8 cellular contexts compared by ENCODE assay signal in genomic region chr19:4229179-4229931, GRCh38. TPM values are rescaled to one million over a fixed set of nuclear protein-coding genes. Genes with fewer than 3 reads are reported as not detected.
DNase-seq lines count a peak whose midpoint lies in the region; ATAC-seq lines count a peak whose summit lies in the region.

Gene EBI3, plus strand, starts transcription at chr19:4229523. Its CDS starts 28 bp downstream, at chr19:4229551.

- DNase-seq in activated naive CD4-positive, alpha-beta T cell treated with Interleukin-2 at 50 U/mL for 16 hours: peak; percentile 68
- no peak for DNase-seq in activated naive CD4-positive, alpha-beta T cell (lab: John Stamatoyannopoulos, UW)
- peak; percentile 62 for DNase-seq in UCSD-AML1 (lab: John Stamatoyannopoulos, UW; ENCODE audit: unreplicated experiment)
- DNase-seq in glomerular endothelial cell (ENCODE audit: extremely low read depth, low read depth, low spot score): no peak
- DNase-seq in stimulated activated CD4-positive, alpha-beta T cell treated with anti-CD3 and anti-CD28 coated beads, Interleukin-1b, Interleukin-23, amount 100 ng/mL, for 48 hours: peak; percentile 72
- no peak for DNase-seq in NCI-H748 treated with DMSO at 0.1 percent for 48 hours (lab: John Stamatoyannopoulos, UW)
- no peak for DNase-seq in HuH-7.5 (ENCODE audit: low spot score)

- peak; percentile 55 for ATAC-seq in HG02884 (IDR thresholded peaks at IDR 0.05; ENCODE audit: unreplicated experiment)

RNA-seq across cellular contexts. Expression of gene EBI3, which starts in this region (rescaled TPM):
- total RNA-seq in glomerular endothelial cell: 9.0 and 14.2 TPM in 2 replicates

Comparison
In these comparisons a context has a peak if more than half of its experiments do, and no peak if none do; other contexts are left out.
1. DNase-seq: peak in activated naive CD4-positive, alpha-beta T cell treated with Interleukin-2 at 50 U/mL for 16 hours (single experiment), UCSD-AML1 (single experiment) and stimulated activated CD4-positive, alpha-beta T cell treated with anti-CD3 and anti-CD28 coated beads, Interleukin-1b, Interleukin-23, amount 100 ng/mL, for 48 hours (single experiment); none in activated naive CD4-positive, alpha-beta T cell (0 of 4), glomerular endothelial cell (single experiment), NCI-H748 treated with DMSO at 0.1 percent for 48 hours (single experiment) and HuH-7.5 (single experiment).